ENCODE assay signal across 8 cellular contexts in genomic region chr12:48001426-48002178, GRCh38. TPM values are rescaled to one million over a fixed set of nuclear protein-coding genes. Genes with fewer than 3 reads are reported as not detected.
DNase-seq lines count a peak whose midpoint lies in the region; ATAC-seq and TF ChIP-seq lines count a peak whose summit lies in the region.

No MANE protein-coding gene starts in this region.

- WGBS in esophagus squamous epithelium, 2 donors = 1% methylated on average over 24 to 30 of the region's 51 CpGs

- H3K27me3 Mint-ChIP-seq in natural killer cell treated with Interleukin-12 subunit alpha and Interleukin-12 subunit beta and Interleukin-15 and Interleukin-18, amount 100 ng/mL, for 72 hours = peaks cover 58 to 74% of the 10 kb centered on the region in 2 donors

- H3K27me3 ChIP-seq in HAP-1 (ENCODE audit: low read depth) = no peaks in the 10 kb centered on the region
- H3K27me3 ChIP-seq in esophagus squamous epithelium = peaks cover 14 to 98% (median 29%) of the 10 kb centered on the region in 4 donors

- peak overlapping the region in 1 of 2 donors; percentile 44 for H3K27ac Mint-ChIP-seq in natural killer cell treated with Interleukin-12 subunit alpha and Interleukin-12 subunit beta and Interleukin-15 and Interleukin-18, amount 100 ng/mL, for 72 hours

- TF ChIP-seq CTCF in AG09309 (IDR thresholded peaks at IDR 0.05; ENCODE audit: control insufficient read depth, insufficient read depth, low read depth, low read length, missing control alignments) (no peak), esophagus squamous epithelium (IDR thresholded peaks at IDR 0.05) (no peak)

- peak overlapping the region; percentile 67 for H3K4me3 Mint-ChIP-seq in natural killer cell treated with Interleukin-12 subunit alpha and Interleukin-12 subunit beta and Interleukin-15 and Interleukin-18, amount 100 ng/mL, for 72 hours

- DNase-seq in AG09309 (ENCODE audit: low read depth) = no peak
- DNase-seq in HAP-1 (ENCODE audit: low spot score in 2 of 2) = peak; percentile 73 to 85
- DNase-seq in esophagus squamous epithelium (lab: John Stamatoyannopoulos, UW) = no peak
- peak; percentile 55 for DNase-seq in natural killer cell treated with Interleukin-12 subunit alpha and Interleukin-12 subunit beta and Interleukin-15 and Interleukin-18, amount 100 ng/mL, for 72 hours (ENCODE audit: low spot score)
- no peak for DNase-seq in germinal center (ENCODE audit: low spot score)
- DNase-seq in effector CD4-positive, alpha-beta T cell = no peak

- ATAC-seq in SK-N-SH treated with all-trans-retinoic acid at 6 μM for 48 hours (peak; percentile 82), GM19023 (IDR thresholded peaks at IDR 0.05; ENCODE audit: unreplicated experiment) (no peak)
- peak in 1 of 2 donors; percentile 34 for ATAC-seq in natural killer cell treated with Interleukin-12 subunit alpha and Interleukin-12 subunit beta and Interleukin-15 and Interleukin-18, amount 100 ng/mL, for 72 hours

- in situ Hi-C loops in HAP-1 (cut with MboI; ENCODE audit: low sequenced_read_pairs) = no loop called here

- H3K9me3 ChIP-seq in HAP-1 (no peaks in the 10 kb centered on the region), esophagus squamous epithelium (no peaks in the 10 kb centered on the region)

- intact Hi-C loops in esophagus squamous epithelium (cut with DNase I) = no loop called here

- H3K27ac ChIP-seq in esophagus squamous epithelium = peak overlapping the region in 3 of 4 donors; percentile 48 to 64 (median 49)

- no peaks in the 10 kb centered on the region for H3K36me3 Mint-ChIP-seq in natural killer cell treated with Interleukin-12 subunit alpha and Interleukin-12 subunit beta and Interleukin-15 and Interleukin-18, amount 100 ng/mL, for 72 hours

- TF ChIP-seq POLR2A in esophagus squamous epithelium (IDR thresholded peaks at IDR 0.05) = no peak

- H3K4me1 ChIP-seq in HAP-1 (peaks cover 26% of the 10 kb centered on the region), esophagus squamous epithelium (peaks cover 31 to 50% (median 41%) of the 10 kb centered on the region in 3 donors)

- peak overlapping the region; percentile 71 for H3K4me3 ChIP-seq in AG09309 (ENCODE audit: control insufficient read depth, low read depth, low read length)
- H3K4me3 ChIP-seq in HAP-1 = peak overlapping the region; percentile 63
- H3K4me3 ChIP-seq in esophagus squamous epithelium = peak overlapping the region; percentile 27 to 69 (median 45)

- H3K36me3 ChIP-seq in HAP-1 (replicated peaks) (peaks cover 20% of the 10 kb centered on the region), esophagus squamous epithelium (no peaks in the 10 kb centered on the region)

- peaks cover 21 to 22% of the 10 kb centered on the region in 2 donors for H3K4me1 Mint-ChIP-seq in natural killer cell treated with Interleukin-12 subunit alpha and Interleukin-12 subunit beta and Interleukin-15 and Interleukin-18, amount 100 ng/mL, for 72 hours (ENCODE audit: low read depth in 2 of 2)

- no peaks in the 10 kb centered on the region for H3K9me3 Mint-ChIP-seq in natural killer cell treated with Interleukin-12 subunit alpha and Interleukin-12 subunit beta and Interleukin-15 and Interleukin-18, amount 100 ng/mL, for 72 hours

TF ChIP-seq in SK-N-SH treated with all-trans-retinoic acid at 6 μM for 48 hours, 23 proteins besides CTCF, POLR2A, EP300 and RAD21:
- TF ChIP-seq ARNTL (CRISPR knock-in tag; IDR thresholded peaks at IDR 0.05; ENCODE audit: borderline replicate concordance, low read depth) = no peak
- no peak for TF ChIP-seq CSDC2 (CRISPR knock-in tag; IDR thresholded peaks at IDR 0.05)
- TF ChIP-seq, protein P1, sequence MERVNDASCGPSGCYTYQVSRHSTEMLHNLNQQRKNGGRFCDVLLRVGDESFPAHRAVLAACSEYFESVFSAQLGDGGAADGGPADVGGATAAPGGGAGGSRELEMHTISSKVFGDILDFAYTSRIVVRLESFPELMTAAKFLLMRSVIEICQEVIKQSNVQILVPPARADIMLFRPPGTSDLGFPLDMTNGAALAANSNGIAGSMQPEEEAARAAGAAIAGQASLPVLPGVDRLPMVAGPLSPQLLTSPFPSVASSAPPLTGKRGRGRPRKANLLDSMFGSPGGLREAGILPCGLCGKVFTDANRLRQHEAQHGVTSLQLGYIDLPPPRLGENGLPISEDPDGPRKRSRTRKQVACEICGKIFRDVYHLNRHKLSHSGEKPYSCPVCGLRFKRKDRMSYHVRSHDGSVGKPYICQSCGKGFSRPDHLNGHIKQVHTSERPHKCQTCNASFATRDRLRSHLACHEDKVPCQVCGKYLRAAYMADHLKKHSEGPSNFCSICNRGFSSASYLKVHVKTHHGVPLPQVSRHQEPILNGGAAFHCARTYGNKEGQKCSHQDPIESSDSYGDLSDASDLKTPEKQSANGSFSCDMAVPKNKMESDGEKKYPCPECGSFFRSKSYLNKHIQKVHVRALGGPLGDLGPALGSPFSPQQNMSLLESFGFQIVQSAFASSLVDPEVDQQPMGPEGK (CRISPR knock-in tag; IDR thresholded peaks at IDR 0.05; ENCODE audit: borderline replicate concordance) = no peak
- TF ChIP-seq PPARA (CRISPR knock-in tag; IDR thresholded peaks at IDR 0.05; ENCODE audit: borderline replicate concordance) = no peak
- no peak for TF ChIP-seq CREB5 (CRISPR knock-in tag; IDR thresholded peaks at IDR 0.05; ENCODE audit: low read depth)
- TF ChIP-seq TOX (CRISPR knock-in tag; IDR thresholded peaks at IDR 0.05; ENCODE audit: borderline replicate concordance) = no peak
- TF ChIP-seq ESRRG (CRISPR knock-in tag; IDR thresholded peaks at IDR 0.05) = no peak
- TF ChIP-seq TCF4 (CRISPR knock-in tag; IDR thresholded peaks at IDR 0.05; ENCODE audit: borderline replicate concordance) = no peak
- TF ChIP-seq POU6F1 (CRISPR knock-in tag; IDR thresholded peaks at IDR 0.05; ENCODE audit: borderline replicate concordance, low read depth) = no peak
- no peak for TF ChIP-seq OSR1 (CRISPR knock-in tag; IDR thresholded peaks at IDR 0.05)

RNA-seq across cellular contexts. Expression of gene COL2A1, which starts 2.7 kb away (rescaled TPM):
- total RNA-seq in esophagus squamous epithelium = not detected
- not detected for total RNA-seq in natural killer cell treated with Interleukin-12 subunit alpha and Interleukin-12 subunit beta and Interleukin-15 and Interleukin-18, amount 100 ng/mL, for 72 hours

RNA-seq across cellular contexts. Expression of gene TMEM106C, which starts 38.2 kb away (rescaled TPM):
- 10 to 100 TPM; 24.1 to 92.7 (median 63.5) TPM for total RNA-seq in esophagus squamous epithelium
- 10 to 100 TPM; 75.6 to 84.2 TPM for total RNA-seq in natural killer cell treated with Interleukin-12 subunit alpha and Interleukin-12 subunit beta and Interleukin-15 and Interleukin-18, amount 100 ng/mL, for 72 hours

Comparison
In these comparisons a context has a peak if more than half of its experiments do, and no peak if none do; other contexts are left out.
1. DNase-seq: peak in HAP-1 (2 of 2) and natural killer cell treated with Interleukin-12 subunit alpha and Interleukin-12 subunit beta and Interleukin-15 and Interleukin-18, amount 100 ng/mL, for 72 hours (single experiment); none in AG09309 (single experiment), esophagus squamous epithelium (single experiment), germinal center (single experiment) and effector CD4-positive, alpha-beta T cell (single experiment).
2. Peak in every context shown above with its lines, with median percentiles within 50 percentile points of each other: H3K4me3 ChIP-seq.